In genomic region chr3:65048151-65048550, GRCh38 we compare ENCODE assay signal across 19 cellular contexts.
"Had no signal": no experiment of that assay in that cellular context is flagged by ENCODE, and none has a peak within 500 bp of the region (broad histone marks: within the 10 kb centered on the region; RNA-seq: fewer than 3 reads in every experiment).

No MANE protein-coding gene starts in this region.

- H3K4me3 ChIP-seq: lung, prostate gland, skin epidermis, testis had no signal

- H3K27me3 ChIP-seq: testis had no signal

- DNase-seq: activated CD4-positive, alpha-beta T cell treated with anti-CD3 and anti-CD28 coated beads, Interleukin-2, amount 10 ng/mL, durations not matched to agents 7 days and 5 days; activated CD8-positive, alpha-beta memory T cell treated with anti-CD3 and anti-CD28 coated beads, Interleukin-2, amount 50 U/mL, for 48 hours; activated effector memory CD4-positive, alpha-beta T cell treated with Interleukin-2 at 50 U/mL for 16 hours; activated naive CD4-positive, alpha-beta T cell treated with anti-CD3 and anti-CD28 coated beads, Interleukin-2, amount 10 ng/mL, durations not matched to agents 7 days and 5 days; activated T-cell treated with anti-CD3 and anti-CD28 coated beads, Interleukin-2, amount 50 U/mL, for 48 hours; aorta; cerebellar nuclear complex; cortex of kidney; effector CD4-positive, alpha-beta T cell; foreskin fibroblast; glutamatergic neuron; hippocampal formation; right cardiac atrium; stimulated activated CD4-positive, alpha-beta T cell treated with anti-CD3 and anti-CD28 coated beads, Interleukin-4, amount 100 ng/mL, for 1 hour; testis had no signal

- H3K36me3 ChIP-seq: prostate gland had no signal

- ATAC-seq: right cardiac atrium had no signal

- H3K9me3 ChIP-seq: prostate gland, testis had no signal

- H3K4me1 ChIP-seq: prostate gland, testis had no signal

- H3K27ac ChIP-seq: prostate gland, testis had no signal

- FAIRE-seq: islet of Langerhans had no signal
